Comparison of ENCODE assay signal across 8 cellular contexts in genomic region chr6:26233608-26234420, GRCh38.
DNase-seq lines count a peak whose midpoint lies in the region; ATAC-seq and TF ChIP-seq lines count a peak whose summit lies in the region.

No MANE protein-coding gene starts in this region.

- TF ChIP-seq CTCF in dorsolateral prefrontal cortex (IDR thresholded peaks at IDR 0.05 in 54 of 56, conservative IDR thresholded peaks at IDR 0.05 in 2 of 56; ENCODE audit: low read depth in 1 of 56, partially characterized antibody in 56 of 56) = no peak

- H3K27me3 ChIP-seq in dorsolateral prefrontal cortex = peaks cover 0 to 100% (median 80%) of the 10 kb centered on the region in 45 donors

- H3K4me3 ChIP-seq in dorsolateral prefrontal cortex = peak overlapping the region; percentile 30 to 67 (median 53)

- intact Hi-C loops in dorsolateral prefrontal cortex (cut with DNase I) = no loop called here

- peak; percentile 36 for ATAC-seq in GM21528 (IDR thresholded peaks at IDR 0.05; ENCODE audit: low FRiP score, unreplicated experiment)

- DNase-seq in DMS153 treated with DMSO at 0.1 percent for 48 hours (lab: John Stamatoyannopoulos, UW; ENCODE audit: unreplicated experiment) (peak; percentile 58), dorsolateral prefrontal cortex (peak in 1 of 10 donors; percentile 22), lung microvascular endothelial cell (ENCODE audit: low read depth in 2 of 2) (peak; percentile 53 to 74), HPDE6-E6E7 (ENCODE audit: extremely low spot score) (no peak)
- peak; percentile 26 to 46 (median 38) for DNase-seq in activated CD4-positive, CD25-positive, alpha-beta regulatory T cell (lab: John Stamatoyannopoulos, UW)
- peak; percentile 49 to 53 for DNase-seq in stimulated activated CD8-positive, alpha-beta memory T cell treated with anti-CD3 and anti-CD28 coated beads, Interleukin-2, amount 100 ng/mL, for 48 hours (ENCODE audit: low read depth in 2 of 2)

- no peaks in the 10 kb centered on the region for H3K9me3 ChIP-seq in KOPT-K1 (ENCODE audit: insufficient read depth, low read length, poor library complexity, severe bottlenecking)

- no peaks in the 10 kb centered on the region for H3K36me3 ChIP-seq in KOPT-K1 (ENCODE audit: insufficient read depth, low read length)

- H3K27ac ChIP-seq in KOPT-K1 (ENCODE audit: low read depth, low read length, poor library complexity, severe bottlenecking) = peak overlapping the region; percentile 95
- peak overlapping the region in 33 of 59 donors; percentile 3 to 75 (median 46) for H3K27ac ChIP-seq in dorsolateral prefrontal cortex
